ENCODE assay signal across 8 cellular contexts in the genomic region with DNA sequence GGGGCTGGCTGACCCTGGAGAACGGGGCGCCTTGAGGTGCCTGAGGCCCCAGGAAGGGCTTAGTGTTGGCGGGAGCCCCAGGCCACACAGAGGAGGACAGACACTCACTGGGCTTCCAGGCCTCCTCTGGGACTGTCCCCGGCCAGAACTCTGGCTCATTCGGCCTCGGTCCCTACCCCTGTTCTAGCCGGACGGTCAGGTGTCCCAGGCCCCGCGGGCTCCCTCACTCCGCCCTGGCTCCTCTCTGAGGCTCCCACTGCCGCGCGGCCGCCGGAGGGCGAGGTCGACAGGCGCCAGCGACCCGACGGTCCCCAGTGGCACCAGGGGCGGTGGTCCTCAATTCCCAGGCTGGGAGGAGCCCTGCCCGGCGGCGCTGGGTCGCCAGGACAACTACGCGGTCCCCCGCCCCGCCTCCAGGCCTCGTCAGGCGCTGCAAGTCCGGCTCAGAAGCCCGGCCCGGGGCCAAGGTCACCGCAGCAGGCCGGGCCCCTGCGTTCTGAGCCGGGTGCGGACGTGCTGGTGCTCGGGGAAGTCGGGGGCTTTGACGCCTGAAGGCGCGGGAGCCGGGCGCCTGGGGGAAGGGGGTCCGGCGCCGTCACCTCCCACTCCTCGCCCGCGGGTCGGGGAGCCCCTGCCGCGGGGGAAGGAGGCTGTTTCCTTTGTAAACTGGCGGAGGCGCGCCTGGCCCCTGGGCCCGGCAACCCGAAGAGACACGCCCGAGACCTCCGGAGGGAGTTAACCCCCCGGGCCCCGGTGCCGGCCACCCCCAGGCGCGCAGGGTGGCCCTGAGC. TPM values are rescaled to one million over a fixed set of nuclear protein-coding genes. Genes with fewer than 3 reads are reported as not detected.
DNase-seq lines count a peak whose midpoint lies in the region; ATAC-seq and TF ChIP-seq lines count a peak whose summit lies in the region.

No MANE protein-coding gene starts in this region.

- H3K4me2 ChIP-seq in DND-41 (ENCODE audit: insufficient read depth, low read length): peak overlapping the region; percentile 61

- TF ChIP-seq CTCF in DND-41 (IDR thresholded peaks at IDR 0.05; ENCODE audit: borderline replicate concordance, extremely low read depth, low read length, poor library complexity, severe bottlenecking): no peak
- no peak for TF ChIP-seq CTCF in astrocyte of the cerebellum (IDR thresholded peaks at IDR 0.05; ENCODE audit: low read depth, low read length, missing control alignments)

- H3K4me3 Mint-ChIP-seq in activated T-helper 17 cell treated with anti-CD3 and anti-CD28 coated beads, Interleukin-2, amount 50 U/mL, for 72 hours: no peak overlapping the region

- H4K20me1 ChIP-seq in DND-41 (ENCODE audit: insufficient read depth, low read length): peaks cover 29% of the 10 kb centered on the region

- peaks cover 8% of the 10 kb centered on the region; the same call in 1 of the 2 replicates for H3K79me2 ChIP-seq in DND-41 (ENCODE audit: insufficient read depth, low read length)

- no peak overlapping the region for H3K27ac Mint-ChIP-seq in activated T-helper 17 cell treated with anti-CD3 and anti-CD28 coated beads, Interleukin-2, amount 50 U/mL, for 72 hours

- H3K9me3 ChIP-seq in DND-41 (ENCODE audit: insufficient read depth, low read length, severe bottlenecking): no peaks in the 10 kb centered on the region

- DNase-seq in DND-41 (no peak), astrocyte of the cerebellum (ENCODE audit: low read depth) (no peak), iPS-NIHi11 (ENCODE audit: low spot score) (peak; percentile 85), NCI-H1694 (lab: John Stamatoyannopoulos, UW) (no peak)
- peak; percentile 40 for DNase-seq in stimulated activated CD8-positive, alpha-beta memory T cell treated with anti-CD3 and anti-CD28 coated beads, Interleukin-4, amount 100 ng/mL, for 48 hours

- peak overlapping the region; percentile 51; the same call in 1 of the 2 replicates for H2AFZ ChIP-seq in DND-41 (ENCODE audit: low read depth, low read length)

- H3K4me3 ChIP-seq in DND-41 (ENCODE audit: low read depth in 1 of 2, low read length in 2 of 2) (peak overlapping the region in 1 of 2 experiments; percentile 76; a peak in 3 of 4 replicates), astrocyte of the cerebellum (ENCODE audit: low read depth, low read length) (peak overlapping the region; percentile 30)

- H3K9ac ChIP-seq in DND-41 (ENCODE audit: low read depth, low read length): peak overlapping the region; percentile 73

- peaks cover 6% of the 10 kb centered on the region for H3K9me3 Mint-ChIP-seq in activated T-helper 17 cell treated with anti-CD3 and anti-CD28 coated beads, Interleukin-2, amount 50 U/mL, for 72 hours

- no peaks in the 10 kb centered on the region for H3K27me3 ChIP-seq in DND-41 (ENCODE audit: insufficient read depth, low read length, poor library complexity)

- H3K4me1 ChIP-seq in DND-41 (ENCODE audit: insufficient read depth, low read length): peaks cover 27% of the 10 kb centered on the region

- H3K27me3 Mint-ChIP-seq in activated T-helper 17 cell treated with anti-CD3 and anti-CD28 coated beads, Interleukin-2, amount 50 U/mL, for 72 hours: no peaks in the 10 kb centered on the region

- no peaks in the 10 kb centered on the region for H3K4me1 Mint-ChIP-seq in activated T-helper 17 cell treated with anti-CD3 and anti-CD28 coated beads, Interleukin-2, amount 50 U/mL, for 72 hours

- ATAC-seq in DND-41 (ENCODE audit: insufficient read depth, low read depth) (no peak), HG03103 (IDR thresholded peaks at IDR 0.05; ENCODE audit: low read depth, unreplicated experiment) (peak; percentile 15), HG02840 (IDR thresholded peaks at IDR 0.05; ENCODE audit: low FRiP score, unreplicated experiment) (no peak)
- no peak for ATAC-seq in activated T-helper 17 cell treated with anti-CD3 and anti-CD28 coated beads, Interleukin-2, amount 50 U/mL, for 72 hours (replicated peaks)

- no peaks in the 10 kb centered on the region for H3K36me3 Mint-ChIP-seq in activated T-helper 17 cell treated with anti-CD3 and anti-CD28 coated beads, Interleukin-2, amount 50 U/mL, for 72 hours (ENCODE audit: low read depth)

- H3K27ac ChIP-seq in DND-41 (ENCODE audit: low read length): no peak overlapping the region

- no peaks in the 10 kb centered on the region for H3K36me3 ChIP-seq in DND-41 (ENCODE audit: insufficient read depth, low read length)

- in situ Hi-C loops in astrocyte of the cerebellum (cut with HindIII; ENCODE audit: low sequenced_read_pairs): no loop called here

RNA-seq across cellular contexts. Expression of a gene that starts 1.1 kb away (rescaled TPM):
- total RNA-seq in activated T-helper 17 cell treated with anti-CD3 and anti-CD28 coated beads, Interleukin-2, amount 50 U/mL, for 72 hours: 1 to 10 TPM; 1.5 to 3.1 TPM

Comparison
In these comparisons a context has a peak if more than half of its experiments do, and no peak if none do; other contexts are left out.
1. DNase-seq: peak in iPS-NIHi11 (single experiment) and stimulated activated CD8-positive, alpha-beta memory T cell treated with anti-CD3 and anti-CD28 coated beads, Interleukin-4, amount 100 ng/mL, for 48 hours (single experiment); none in DND-41 (single experiment), astrocyte of the cerebellum (single experiment) and NCI-H1694 (single experiment).